ENCODE assay signal across 20 cellular contexts in the genomic region with DNA sequence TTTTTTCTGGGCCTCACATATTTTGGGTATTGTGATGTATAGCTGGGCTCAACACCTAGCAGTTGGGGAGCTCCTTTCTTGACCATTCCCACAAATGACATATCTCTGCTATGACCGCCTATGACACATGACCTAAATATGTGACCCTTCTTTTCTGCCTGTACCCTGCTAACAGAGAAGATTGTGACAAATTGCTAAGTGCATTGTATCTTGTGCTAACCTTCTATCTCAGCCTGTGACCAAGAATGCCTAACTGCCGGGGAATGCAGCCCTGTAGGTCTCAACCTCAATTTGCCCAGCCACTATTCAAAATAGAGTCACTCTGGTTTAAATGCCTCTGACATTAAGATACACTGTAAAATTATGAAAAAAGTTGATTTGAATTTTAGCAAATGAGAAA.
"Had no signal": no experiment of that assay in that cellular context is flagged by ENCODE, and none has a peak within 500 bp of the region (broad histone marks: within the 10 kb centered on the region; RNA-seq: fewer than 3 reads in every experiment).

No MANE protein-coding gene starts in this region.

- H3K27ac ChIP-seq: lower lobe of right lung, ovary, psoas muscle, sigmoid colon, skin epidermis, thoracic aorta had no signal

- DNase-seq: cortex of kidney; effector memory CD8-positive, alpha-beta T cell; hypothalamus; immature natural killer cell; islet precursor cell; kidney glomerular epithelial cell; left ventricle myocardium superior; lower lobe of right lung; natural killer cell; occipital lobe; ovary; posterior cingulate gyrus; psoas muscle; right cardiac atrium; sigmoid colon; stimulated activated CD4-positive, alpha-beta T cell treated with anti-CD3 and anti-CD28 coated beads, Interleukin-15, amount 100 ng/mL, for 24 hours; stimulated activated CD4-positive, alpha-beta T cell treated with anti-CD3 and anti-CD28 coated beads, Interleukin-2, amount 100 ng/mL, for 48 hours; stimulated activated naive B cell treated with anti-CD40 and anti-IgM and Interleukin-4, amounts not matched to agents 10 μg/mL and 1 μg/mL and 100 μg/mL, for 72 hours had no signal

- H3K27me3 ChIP-seq: ovary, sigmoid colon had no signal

- H3K9me3 ChIP-seq: lower lobe of right lung, ovary, psoas muscle, sigmoid colon, thoracic aorta had no signal

- H3K36me3 ChIP-seq: lower lobe of right lung, ovary, sigmoid colon, thoracic aorta had no signal

- H3K4me1 ChIP-seq: lower lobe of right lung, psoas muscle, sigmoid colon had no signal

- H3K4me3 ChIP-seq: lower lobe of right lung, ovary, psoas muscle, sigmoid colon, skin epidermis, thoracic aorta had no signal
